ENCODE assay signal across 17 cellular contexts in the genomic region with DNA sequence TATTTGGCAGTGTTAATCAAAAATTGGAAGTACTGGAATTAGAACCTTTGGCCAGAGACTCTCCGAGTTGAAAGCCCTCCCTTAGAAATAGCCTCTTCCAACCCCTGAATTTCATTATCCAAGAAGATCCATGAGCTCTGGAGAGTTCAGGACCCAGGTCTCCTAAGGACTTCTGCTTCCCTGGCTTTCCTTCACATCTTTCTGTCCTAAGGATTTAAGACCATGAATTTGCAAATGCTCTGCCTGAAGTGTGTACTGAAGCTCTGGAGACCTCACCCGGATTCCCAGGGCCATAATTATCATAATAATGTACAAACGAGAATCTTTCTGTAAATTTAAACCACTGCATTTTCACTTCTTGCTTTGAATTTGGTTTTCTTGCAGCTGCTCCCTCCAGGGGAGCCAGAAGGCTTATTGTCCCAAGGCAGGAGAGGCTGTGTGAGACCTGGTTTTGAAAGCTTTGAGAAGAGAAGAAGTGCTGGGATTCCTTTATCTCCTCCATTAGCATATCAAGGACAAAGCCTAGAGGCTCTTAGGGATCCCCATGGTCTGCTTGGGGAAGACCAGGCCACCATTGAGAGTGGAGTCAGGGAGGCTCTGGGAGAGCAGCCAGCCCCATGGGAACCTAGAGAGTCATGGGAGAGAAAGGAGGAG. TPM values are rescaled to one million over a fixed set of nuclear protein-coding genes. Genes with fewer than 3 reads are reported as not detected.
DNase-seq lines count a peak whose midpoint lies in the region; ATAC-seq and TF ChIP-seq lines count a peak whose summit lies in the region.
"Had no signal": no experiment of that assay in that cellular context is flagged by ENCODE, and none has a peak within 500 bp of the region (broad histone marks: within the 10 kb centered on the region; RNA-seq: fewer than 3 reads in every experiment).

No MANE protein-coding gene starts in this region.

- ATAC-seq in WTC11 = peak; percentile 88
- no peak for ATAC-seq in stimulated activated naive B cell treated with anti-CD40 and anti-IgM and Interleukin-4, amounts not matched to agents 10 μg/mL and 1 μg/mL and 100 μg/mL, for 72 hours (replicated peaks)
- ATAC-seq in HG03520 (IDR thresholded peaks at IDR 0.05; ENCODE audit: unreplicated experiment) = no peak
- no peak for ATAC-seq in HG03457 (IDR thresholded peaks at IDR 0.05; ENCODE audit: unreplicated experiment)

- no peaks in the 10 kb centered on the region for H3K9me3 ChIP-seq in iPS DF 6.9 (ENCODE audit: control insufficient read depth, insufficient read depth, low read length)
- H3K9me3 ChIP-seq: SJSA1 had no signal

- CTCF ChIA-PET in WTC11 (lab: Charles Lee) = interaction anchor here (0.8 to 1.7 kb wide), 9 partner anchors 9 to 525 kb away, joined by 3 to 15 read pairs (median 4); no protein-coding TSS in a partner anchor

- no peaks in the 10 kb centered on the region; the same call in 1 of the 2 replicates for H3K36me3 Mint-ChIP-seq in WTC11
- H3K36me3 Mint-ChIP-seq in stimulated activated naive B cell treated with anti-CD40 and anti-IgM and Interleukin-4, amounts not matched to agents 10 μg/mL and 1 μg/mL and 100 μg/mL, for 72 hours = no peaks in the 10 kb centered on the region
- H3K36me3 Mint-ChIP-seq: CD4-positive, alpha-beta memory T cell had no signal

- no peak for TF ChIP-seq CTCF in WTC11 (IDR thresholded peaks at IDR 0.05)

- no peak overlapping the region for H3K4me3 Mint-ChIP-seq in WTC11
- no peak overlapping the region for H3K4me3 Mint-ChIP-seq in stimulated activated naive B cell treated with anti-CD40 and anti-IgM and Interleukin-4, amounts not matched to agents 10 μg/mL and 1 μg/mL and 100 μg/mL, for 72 hours
- H3K4me3 Mint-ChIP-seq: CD4-positive, alpha-beta memory T cell had no signal

- no CpG with 5 or more reads among the region's 3 CpGs for WGBS in iPS DF 6.9 (ENCODE audit: insufficient coverage, insufficient read length)

- no peak overlapping the region for H3K27ac ChIP-seq in iPS DF 6.9 (ENCODE audit: low read length)
- H3K27ac ChIP-seq: RWPE1, SJSA1 had no signal

- H3K36me3 ChIP-seq in H7 (replicated peaks; ENCODE audit: control insufficient read depth, insufficient read depth, low read length) = no peaks in the 10 kb centered on the region
- no peaks in the 10 kb centered on the region for H3K36me3 ChIP-seq in iPS DF 6.9 (ENCODE audit: control insufficient read depth, insufficient read depth, low read length)
- H3K36me3 ChIP-seq: SJSA1 had no signal

- H3K4me1 ChIP-seq in iPS DF 6.9 (ENCODE audit: control insufficient read depth, insufficient read depth, low read length) = peaks cover 3% of the 10 kb centered on the region; the same call in 1 of the 2 replicates
- H3K4me1 ChIP-seq: SJSA1 had no signal

- DNase-seq in H7 (peak; percentile 53), WTC11 (ENCODE audit: low spot score) (peak; percentile 20), iPS DF 6.9 (ENCODE audit: low read depth, low spot score) (peak; percentile 18), Kasumi-1 (lab: John Stamatoyannopoulos, UW) (no peak)
- no peak for DNase-seq in stimulated activated naive B cell treated with anti-CD40 and anti-IgM and Interleukin-4, amounts not matched to agents 10 μg/mL and 1 μg/mL and 100 μg/mL, for 72 hours
- DNase-seq: ACHN; CD4-positive, alpha-beta memory T cell; DMS79 treated with DMSO at 0.1 percent for 48 hours; GF-D8; NCI-H1417; NCI-H2029; NCI-H510A had no signal

- H3K27me3 Mint-ChIP-seq in WTC11 (ENCODE audit: low read depth) = peaks cover 92% of the 10 kb centered on the region
- peaks cover 7 to 21% of the 10 kb centered on the region in 2 donors for H3K27me3 Mint-ChIP-seq in stimulated activated naive B cell treated with anti-CD40 and anti-IgM and Interleukin-4, amounts not matched to agents 10 μg/mL and 1 μg/mL and 100 μg/mL, for 72 hours

- POLR2A ChIA-PET in WTC11 (lab: Charles Lee) = interaction anchor here (0.6 kb wide), 1 partner anchor 1230 kb away, joined by 3 read pairs; no protein-coding TSS in a partner anchor

- H3K27me3 ChIP-seq in H7 (ENCODE audit: control insufficient read depth, insufficient read depth, low read length) (peaks cover 15% of the 10 kb centered on the region), iPS DF 6.9 (ENCODE audit: control insufficient read depth, insufficient read depth, low read length) (no peaks in the 10 kb centered on the region; the same call in 1 of the 2 replicates)
- H3K27me3 ChIP-seq: SJSA1 had no signal

- H3K27ac Mint-ChIP-seq in WTC11 = no peak overlapping the region
- peak overlapping the region; percentile 11 for H3K27ac Mint-ChIP-seq in stimulated activated naive B cell treated with anti-CD40 and anti-IgM and Interleukin-4, amounts not matched to agents 10 μg/mL and 1 μg/mL and 100 μg/mL, for 72 hours
- H3K27ac Mint-ChIP-seq: B cell; CD4-positive, alpha-beta memory T cell had no signal

- H3K9me3 Mint-ChIP-seq in WTC11 = peaks cover 3% of the 10 kb centered on the region; the same call in 1 of the 2 replicates
- no peaks in the 10 kb centered on the region for H3K9me3 Mint-ChIP-seq in stimulated activated naive B cell treated with anti-CD40 and anti-IgM and Interleukin-4, amounts not matched to agents 10 μg/mL and 1 μg/mL and 100 μg/mL, for 72 hours
- H3K9me3 Mint-ChIP-seq: CD4-positive, alpha-beta memory T cell had no signal

- peaks cover 30% of the 10 kb centered on the region for H3K4me1 Mint-ChIP-seq in WTC11
- peaks cover 15 to 21% of the 10 kb centered on the region in 2 donors for H3K4me1 Mint-ChIP-seq in stimulated activated naive B cell treated with anti-CD40 and anti-IgM and Interleukin-4, amounts not matched to agents 10 μg/mL and 1 μg/mL and 100 μg/mL, for 72 hours
- H3K4me1 Mint-ChIP-seq: CD4-positive, alpha-beta memory T cell had no signal

- H3K4me3 ChIP-seq in H7 (ENCODE audit: insufficient read depth, low read depth, low read length) (no peak overlapping the region), iPS DF 6.9 (ENCODE audit: low read length) (no peak overlapping the region)
- H3K4me3 ChIP-seq: SJSA1 had no signal

TF ChIP-seq in WTC11, 78 proteins besides CTCF, POLR2A, EP300 and RAD21 (continues in another document):
- peak; percentile 66; the same call in 1 of the 2 replicates for TF ChIP-seq ZNF425 (CRISPR knock-in tag; conservative IDR thresholded peaks at IDR 0.05)
- TF ChIP-seq, protein P1, sequence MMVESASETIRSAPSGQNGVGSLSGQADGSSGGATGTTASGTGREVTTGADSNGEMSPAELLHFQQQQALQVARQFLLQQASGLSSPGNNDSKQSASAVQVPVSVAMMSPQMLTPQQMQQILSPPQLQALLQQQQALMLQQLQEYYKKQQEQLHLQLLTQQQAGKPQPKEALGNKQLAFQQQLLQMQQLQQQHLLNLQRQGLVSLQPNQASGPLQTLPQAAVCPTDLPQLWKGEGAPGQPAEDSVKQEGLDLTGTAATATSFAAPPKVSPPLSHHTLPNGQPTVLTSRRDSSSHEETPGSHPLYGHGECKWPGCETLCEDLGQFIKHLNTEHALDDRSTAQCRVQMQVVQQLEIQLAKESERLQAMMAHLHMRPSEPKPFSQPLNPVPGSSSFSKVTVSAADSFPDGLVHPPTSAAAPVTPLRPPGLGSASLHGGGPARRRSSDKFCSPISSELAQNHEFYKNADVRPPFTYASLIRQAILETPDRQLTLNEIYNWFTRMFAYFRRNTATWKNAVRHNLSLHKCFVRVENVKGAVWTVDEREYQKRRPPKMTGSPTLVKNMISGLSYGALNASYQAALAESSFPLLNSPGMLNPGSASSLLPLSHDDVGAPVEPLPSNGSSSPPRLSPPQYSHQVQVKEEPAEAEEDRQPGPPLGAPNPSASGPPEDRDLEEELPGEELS (CRISPR knock-in tag; IDR thresholded peaks at IDR 0.05) = no peak
- TF ChIP-seq TCF7 (CRISPR knock-in tag; IDR thresholded peaks at IDR 0.05; ENCODE audit: low read depth) = no peak
- TF ChIP-seq, protein P2, sequence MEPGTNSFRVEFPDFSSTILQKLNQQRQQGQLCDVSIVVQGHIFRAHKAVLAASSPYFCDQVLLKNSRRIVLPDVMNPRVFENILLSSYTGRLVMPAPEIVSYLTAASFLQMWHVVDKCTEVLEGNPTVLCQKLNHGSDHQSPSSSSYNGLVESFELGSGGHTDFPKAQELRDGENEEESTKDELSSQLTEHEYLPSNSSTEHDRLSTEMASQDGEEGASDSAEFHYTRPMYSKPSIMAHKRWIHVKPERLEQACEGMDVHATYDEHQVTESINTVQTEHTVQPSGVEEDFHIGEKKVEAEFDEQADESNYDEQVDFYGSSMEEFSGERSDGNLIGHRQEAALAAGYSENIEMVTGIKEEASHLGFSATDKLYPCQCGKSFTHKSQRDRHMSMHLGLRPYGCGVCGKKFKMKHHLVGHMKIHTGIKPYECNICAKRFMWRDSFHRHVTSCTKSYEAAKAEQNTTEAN (CRISPR knock-in tag; IDR thresholded peaks at IDR 0.05) = no peak
- TF ChIP-seq EMX1 (CRISPR knock-in tag; IDR thresholded peaks at IDR 0.05) = 0 out of 2 replicates have a peak, but pooled peaks have one; percentile 62
- peak; percentile 39; the same call in 1 of the 2 replicates for TF ChIP-seq SP1 (CRISPR knock-in tag; conservative IDR thresholded peaks at IDR 0.05)

RNA-seq across cellular contexts. Expression of gene GLRX5, which starts 41.1 kb away (rescaled TPM):
- 67.1 and 73.1 TPM in 2 replicates for total RNA-seq in H7 (2014; rRNA removed; shearing (Covaris generic))
- total RNA-seq in WTC11 (2021) = 72.8 to 78.3 TPM (median 76.2 TPM) in 3 replicates

RNA-seq across cellular contexts. Expression of gene SYNE3, which starts 59.5 kb away (rescaled TPM):
- 0.31 and 0.63 TPM in 2 replicates for total RNA-seq in H7 (2014; rRNA removed; shearing (Covaris generic))
- 0.21 to 0.34 TPM (median 0.24 TPM) in 3 replicates for total RNA-seq in WTC11 (2021)

Comparison
In these comparisons a context has a peak if more than half of its experiments do, and no peak if none do; other contexts are left out.
1. DNase-seq: peak in H7 (single experiment), WTC11 (single experiment) and iPS DF 6.9 (single experiment); none in stimulated activated naive B cell treated with anti-CD40 and anti-IgM and Interleukin-4, amounts not matched to agents 10 μg/mL and 1 μg/mL and 100 μg/mL, for 72 hours (single experiment) and Kasumi-1 (0 of 2).